ENCODE assay signal across 20 cellular contexts in the genomic region with DNA sequence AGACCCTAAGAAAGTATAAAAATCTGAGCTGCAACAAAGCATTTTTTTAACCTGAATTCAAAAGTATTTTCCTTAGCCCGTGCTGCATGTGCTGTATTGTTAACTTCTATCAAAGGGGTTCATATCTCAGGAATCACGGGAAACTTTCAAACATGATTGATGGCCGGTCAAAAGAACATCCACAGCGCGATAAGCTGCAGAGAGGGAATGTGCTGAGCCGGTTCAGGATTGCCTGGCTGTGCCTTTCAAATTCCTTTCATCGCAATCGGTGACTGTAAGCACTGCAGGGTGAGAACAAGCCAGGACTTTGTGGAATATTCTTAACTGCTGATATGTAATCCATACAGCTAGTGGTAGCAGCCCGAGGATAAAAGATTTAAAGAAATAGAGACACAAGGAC.
DNase-seq lines count a peak whose midpoint lies in the region; ATAC-seq, FAIRE-seq and TF ChIP-seq lines count a peak whose summit lies in the region.
"Had no signal": no experiment of that assay in that cellular context is flagged by ENCODE, and none has a peak within 500 bp of the region (broad histone marks: within the 10 kb centered on the region; RNA-seq: fewer than 3 reads in every experiment).

No MANE protein-coding gene starts in this region.

- peak; percentile 63 for DNase-seq in NCI-H226
- DNase-seq in H1 (ENCODE audit: low read depth in 1 of 2, low spot score in 2 of 2) = no peak
- DNase-seq in kidney tubule cell (ENCODE audit: low spot score) = peak; percentile 22
- DNase-seq in small intestine = peak; percentile 6
- DNase-seq in NCI-H1436 treated with DMSO at 0.1 percent for 48 hours (lab: John Stamatoyannopoulos, UW) = no peak
- no peak for DNase-seq in NCI-H2081 treated with DMSO at 0.1 percent for 48 hours (lab: John Stamatoyannopoulos, UW)
- DNase-seq: activated CD4-positive, alpha-beta memory T cell treated with anti-CD3 and anti-CD28 coated beads for 36 hours; amygdala; DND-41; Karpas-422; NCI-H524; retina; SHP77 treated with DMSO at 0.1 percent for 48 hours; stimulated activated naive B cell treated with anti-CD40 and anti-IgM and Interleukin-4, amounts not matched to agents 10 μg/mL and 1 μg/mL and 100 μg/mL, for 72 hours; T-helper 17 cell had no signal

- H3K79me2 ChIP-seq in H1 (ENCODE audit: control insufficient read depth in 1 of 2, insufficient read depth in 2 of 2, low read length in 2 of 2) = no peaks in the 10 kb centered on the region

- no peak overlapping the region for H3K4me2 ChIP-seq in H1 (ENCODE audit: insufficient read depth in 1 of 2, low read depth in 2 of 2, low read length in 2 of 2)

- no peak for TF ChIP-seq POLR2A in H1 (IDR thresholded peaks at IDR 0.05; ENCODE audit: control extremely low read depth in 1 of 2, low read depth in 2 of 2, low read length in 2 of 2)

- no peaks in the 10 kb centered on the region for H3K36me3 ChIP-seq in H1 (ENCODE audit: control insufficient read depth in 2 of 4, insufficient read depth in 4 of 4, low read length in 3 of 4)
- H3K36me3 ChIP-seq in small intestine (ENCODE audit: control insufficient read depth in 2 of 2, insufficient read depth in 2 of 2, low read length in 2 of 2) = no peaks in the 10 kb centered on the region

- no peak overlapping the region for H2BK15ac ChIP-seq in H1 (ENCODE audit: low read length)

- no peak overlapping the region for H2BK12ac ChIP-seq in H1 (ENCODE audit: low read depth, low read length)

- H3K27me3 ChIP-seq in H1 (replicated peaks in 1 of 4; ENCODE audit: control insufficient read depth in 3 of 4, extremely low read depth in 1 of 4, insufficient read depth in 3 of 4, low read length in 3 of 4) (peaks cover 0 to 1% (median 0%) of the 10 kb centered on the region in 4 experiments; a peak in 1 of 7 replicates), small intestine (ENCODE audit: control insufficient read depth in 2 of 2, insufficient read depth in 2 of 2, low read length in 2 of 2) (peaks cover 0 to 4% of the 10 kb centered on the region in 2 donors)

- H4K5ac ChIP-seq in H1 (ENCODE audit: insufficient read length, low read depth, low read length) = no peak overlapping the region

- no peak overlapping the region for H3K23ac ChIP-seq in H1 (ENCODE audit: insufficient read length)

- H2AFZ ChIP-seq in H1 (ENCODE audit: low read length) = peak overlapping the region; percentile 81

- H2BK120ac ChIP-seq in H1 (replicated peaks; ENCODE audit: low read depth, low read length) = no peak overlapping the region

- no peak overlapping the region for H3K18ac ChIP-seq in H1 (ENCODE audit: extremely low read depth, low read length)

- H2BK5ac ChIP-seq in H1 (ENCODE audit: low read depth, low read length) = no peak overlapping the region

- H3K9ac ChIP-seq in H1 (replicated peaks in 1 of 4; ENCODE audit: extremely low read depth in 1 of 4, low read depth in 3 of 4, low read length in 3 of 4) = no peak overlapping the region

- no peaks in the 10 kb centered on the region; the same call in 1 of the 2 replicates for H3K23me2 ChIP-seq in H1 (ENCODE audit: low read depth, low read length)

- H3K79me1 ChIP-seq in H1 (ENCODE audit: low read depth, low read length) = no peaks in the 10 kb centered on the region

- no peaks in the 10 kb centered on the region for H3K36me3 Mint-ChIP-seq in stimulated activated memory B cell treated with anti-CD40 and anti-IgM and Interleukin-4, amounts not matched to agents 10 μg/mL and 1 μg/mL and 100 μg/mL, for 72 hours
- H3K36me3 Mint-ChIP-seq: activated CD4-positive, alpha-beta memory T cell treated with anti-CD3 and anti-CD28 coated beads for 36 hours; stimulated activated naive B cell treated with anti-CD40 and anti-IgM and Interleukin-4, amounts not matched to agents 10 μg/mL and 1 μg/mL and 100 μg/mL, for 72 hours had no signal

- H3K9me3 Mint-ChIP-seq in stimulated activated memory B cell treated with anti-CD40 and anti-IgM and Interleukin-4, amounts not matched to agents 10 μg/mL and 1 μg/mL and 100 μg/mL, for 72 hours = no peaks in the 10 kb centered on the region
- H3K9me3 Mint-ChIP-seq: activated CD4-positive, alpha-beta memory T cell treated with anti-CD3 and anti-CD28 coated beads for 36 hours; neural crest cell; stimulated activated naive B cell treated with anti-CD40 and anti-IgM and Interleukin-4, amounts not matched to agents 10 μg/mL and 1 μg/mL and 100 μg/mL, for 72 hours had no signal

- POLR2A ChIA-PET in H1 (lab: Charles Lee; ENCODE audit: partially characterized antibody) = no interaction called here

- FAIRE-seq in H1 (lab: Jason Lieb, UNC) (no peak), small intestine (lab: Jason Lieb, UNC) (no peak)
- FAIRE-seq: colon, endometrium had no signal

- peaks cover 8% of the 10 kb centered on the region for H3K27me3 Mint-ChIP-seq in stimulated activated memory B cell treated with anti-CD40 and anti-IgM and Interleukin-4, amounts not matched to agents 10 μg/mL and 1 μg/mL and 100 μg/mL, for 72 hours

- CTCF ChIA-PET in H1 (lab: Charles Lee; ENCODE audit: partially characterized antibody) = no interaction called here

- no peak for TF ChIP-seq EP300 in H1 (IDR thresholded peaks at IDR 0.05; ENCODE audit: borderline replicate concordance in 1 of 2, low read depth in 2 of 2, low read length in 2 of 2)

- H3K4me3 ChIP-seq in H1 (ENCODE audit: extremely low read depth in 1 of 4, insufficient read depth in 2 of 4, low read depth in 3 of 4, low read length in 4 of 4) = no peak overlapping the region
- no peak overlapping the region for H3K4me3 ChIP-seq in small intestine (ENCODE audit: low read depth in 1 of 2, low read length in 2 of 2)

- no peak overlapping the region for H4K8ac ChIP-seq in H1 (ENCODE audit: extremely low read depth, insufficient read depth, low read length)

- H2AK5ac ChIP-seq in H1 (ENCODE audit: low read depth, low read length) = no peak overlapping the region

- no peak for TF ChIP-seq CTCF in H1 (IDR thresholded peaks at IDR 0.05; ENCODE audit: control extremely low read depth in 1 of 3, insufficient read depth in 1 of 3, low read depth in 1 of 3, low read length in 3 of 3)

- H3K4me1 Mint-ChIP-seq in stimulated activated memory B cell treated with anti-CD40 and anti-IgM and Interleukin-4, amounts not matched to agents 10 μg/mL and 1 μg/mL and 100 μg/mL, for 72 hours = no peaks in the 10 kb centered on the region
- H3K4me1 Mint-ChIP-seq: stimulated activated naive B cell treated with anti-CD40 and anti-IgM and Interleukin-4, amounts not matched to agents 10 μg/mL and 1 μg/mL and 100 μg/mL, for 72 hours; T-helper 17 cell had no signal

- H4K20me1 ChIP-seq in H1 (replicated peaks in 1 of 2; ENCODE audit: control insufficient read depth in 1 of 2, insufficient read depth in 2 of 2, low read length in 2 of 2) = no peaks in the 10 kb centered on the region

- no peak for ATAC-seq in stimulated activated memory B cell treated with anti-CD40 and anti-IgM and Interleukin-4, amounts not matched to agents 10 μg/mL and 1 μg/mL and 100 μg/mL, for 72 hours
- ATAC-seq: stimulated activated naive B cell treated with anti-CD40 and anti-IgM and Interleukin-4, amounts not matched to agents 10 μg/mL and 1 μg/mL and 100 μg/mL, for 72 hours; T-helper 17 cell had no signal

- H3K4ac ChIP-seq in H1 (replicated peaks; ENCODE audit: insufficient read length, low read depth, low read length) = no peak overlapping the region

- no peak overlapping the region for H3K4me3 Mint-ChIP-seq in stimulated activated memory B cell treated with anti-CD40 and anti-IgM and Interleukin-4, amounts not matched to agents 10 μg/mL and 1 μg/mL and 100 μg/mL, for 72 hours
- H3K4me3 Mint-ChIP-seq: activated CD4-positive, alpha-beta memory T cell treated with anti-CD3 and anti-CD28 coated beads for 36 hours; neural crest cell; stimulated activated naive B cell treated with anti-CD40 and anti-IgM and Interleukin-4, amounts not matched to agents 10 μg/mL and 1 μg/mL and 100 μg/mL, for 72 hours; T-helper 17 cell had no signal

- H3K9me3 ChIP-seq in H1 (ENCODE audit: insufficient read depth in 2 of 2, low read depth in 1 of 2, low read length in 1 of 2) (no peaks in the 10 kb centered on the region), small intestine (ENCODE audit: control insufficient read depth, low read depth) (no peaks in the 10 kb centered on the region)

- no peak overlapping the region for H3K27ac Mint-ChIP-seq in stimulated activated memory B cell treated with anti-CD40 and anti-IgM and Interleukin-4, amounts not matched to agents 10 μg/mL and 1 μg/mL and 100 μg/mL, for 72 hours
- H3K27ac Mint-ChIP-seq: activated CD4-positive, alpha-beta memory T cell treated with anti-CD3 and anti-CD28 coated beads for 36 hours; stimulated activated naive B cell treated with anti-CD40 and anti-IgM and Interleukin-4, amounts not matched to agents 10 μg/mL and 1 μg/mL and 100 μg/mL, for 72 hours; T-helper 17 cell had no signal

- H3K4me1 ChIP-seq in H1 (replicated peaks in 1 of 4; ENCODE audit: control insufficient read depth in 3 of 4, insufficient read depth in 4 of 4, low read length in 3 of 4) (no peaks in the 10 kb centered on the region), small intestine (ENCODE audit: control insufficient read depth in 2 of 2, insufficient read depth in 1 of 2, low read depth in 1 of 2, low read length in 1 of 2) (no peaks in the 10 kb centered on the region)

- H4K91ac ChIP-seq in H1 (replicated peaks; ENCODE audit: insufficient read length, low read length) = no peak overlapping the region

- WGBS in H1 (ENCODE audit: extremely low coverage in 1 of 2, insufficient coverage in 1 of 2, insufficient read length in 1 of 2, insufficient replicate concordance in 2 of 2, low coverage in 1 of 2, low lambda C conversion rate in 2 of 2, missing lambda C conversion rate in 1 of 2), 2 experiments = 82% methylated on average over 9 of the region's 9 CpGs; no CpG with 5 or more reads in 1 of the 2 experiments
- WGBS in small intestine, 3 donors = 2 to 13% (median 8%) methylated on average over 9 of the region's 9 CpGs

- TF ChIP-seq RAD21 in H1 (IDR thresholded peaks at IDR 0.05 in 1 of 2, conservative IDR thresholded peaks at IDR 0.05 in 1 of 2; ENCODE audit: low read depth in 2 of 2, low read length in 2 of 2) = no peak

- H3K27ac ChIP-seq in H1 (ENCODE audit: low read depth, low read length) (no peak overlapping the region), small intestine (ENCODE audit: low read depth in 1 of 2, low read length in 1 of 2) (no peak overlapping the region)
- H3K27ac ChIP-seq: VCaP had no signal

- no peak overlapping the region for H3K14ac ChIP-seq in H1 (ENCODE audit: insufficient read length)

- no peak overlapping the region for H2BK20ac ChIP-seq in H1 (ENCODE audit: low read length)

- H3K56ac ChIP-seq in H1 (replicated peaks; ENCODE audit: insufficient read length, low read depth, low read length) = no peak overlapping the region

TF ChIP-seq in H1, 55 proteins besides CTCF, POLR2A, EP300 and RAD21 (continues in another document):
- no peak for TF ChIP-seq SP2 (IDR thresholded peaks at IDR 0.05; ENCODE audit: low read length)

Comparison
In these comparisons a context has a peak if more than half of its experiments do, and no peak if none do; other contexts are left out.
1. DNase-seq: peak in NCI-H226 (single experiment), kidney tubule cell (single experiment) and small intestine (single experiment); none in H1 (0 of 2), NCI-H1436 treated with DMSO at 0.1 percent for 48 hours (single experiment) and NCI-H2081 treated with DMSO at 0.1 percent for 48 hours (single experiment).